ENCODE assay signal across 1 cellular context in the genomic region with DNA sequence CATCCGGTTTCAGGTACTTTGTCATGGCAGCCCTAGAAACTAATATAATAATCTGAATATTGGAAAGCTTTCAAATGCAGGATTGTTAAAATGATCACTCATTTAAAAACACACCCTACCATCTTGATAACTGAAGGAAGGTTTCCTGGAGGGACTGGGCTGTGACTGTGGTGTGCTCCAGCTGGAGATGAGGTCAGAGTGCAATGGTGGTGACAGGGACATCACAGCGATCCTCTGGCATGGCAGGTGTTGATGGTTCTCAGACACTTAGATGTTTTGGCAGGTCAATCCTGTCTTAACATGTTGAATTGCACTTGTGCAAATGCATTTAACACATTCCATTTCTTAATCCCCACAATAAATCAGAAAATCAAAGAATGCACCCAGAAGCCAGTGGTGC.
TF ChIP-seq lines count a peak whose summit lies in the region.

No MANE protein-coding gene starts in this region.

TF ChIP-seq in K562, 482 proteins besides CTCF, POLR2A, EP300 and RAD21 (continued from another document):
- TF ChIP-seq, protein P1, sequence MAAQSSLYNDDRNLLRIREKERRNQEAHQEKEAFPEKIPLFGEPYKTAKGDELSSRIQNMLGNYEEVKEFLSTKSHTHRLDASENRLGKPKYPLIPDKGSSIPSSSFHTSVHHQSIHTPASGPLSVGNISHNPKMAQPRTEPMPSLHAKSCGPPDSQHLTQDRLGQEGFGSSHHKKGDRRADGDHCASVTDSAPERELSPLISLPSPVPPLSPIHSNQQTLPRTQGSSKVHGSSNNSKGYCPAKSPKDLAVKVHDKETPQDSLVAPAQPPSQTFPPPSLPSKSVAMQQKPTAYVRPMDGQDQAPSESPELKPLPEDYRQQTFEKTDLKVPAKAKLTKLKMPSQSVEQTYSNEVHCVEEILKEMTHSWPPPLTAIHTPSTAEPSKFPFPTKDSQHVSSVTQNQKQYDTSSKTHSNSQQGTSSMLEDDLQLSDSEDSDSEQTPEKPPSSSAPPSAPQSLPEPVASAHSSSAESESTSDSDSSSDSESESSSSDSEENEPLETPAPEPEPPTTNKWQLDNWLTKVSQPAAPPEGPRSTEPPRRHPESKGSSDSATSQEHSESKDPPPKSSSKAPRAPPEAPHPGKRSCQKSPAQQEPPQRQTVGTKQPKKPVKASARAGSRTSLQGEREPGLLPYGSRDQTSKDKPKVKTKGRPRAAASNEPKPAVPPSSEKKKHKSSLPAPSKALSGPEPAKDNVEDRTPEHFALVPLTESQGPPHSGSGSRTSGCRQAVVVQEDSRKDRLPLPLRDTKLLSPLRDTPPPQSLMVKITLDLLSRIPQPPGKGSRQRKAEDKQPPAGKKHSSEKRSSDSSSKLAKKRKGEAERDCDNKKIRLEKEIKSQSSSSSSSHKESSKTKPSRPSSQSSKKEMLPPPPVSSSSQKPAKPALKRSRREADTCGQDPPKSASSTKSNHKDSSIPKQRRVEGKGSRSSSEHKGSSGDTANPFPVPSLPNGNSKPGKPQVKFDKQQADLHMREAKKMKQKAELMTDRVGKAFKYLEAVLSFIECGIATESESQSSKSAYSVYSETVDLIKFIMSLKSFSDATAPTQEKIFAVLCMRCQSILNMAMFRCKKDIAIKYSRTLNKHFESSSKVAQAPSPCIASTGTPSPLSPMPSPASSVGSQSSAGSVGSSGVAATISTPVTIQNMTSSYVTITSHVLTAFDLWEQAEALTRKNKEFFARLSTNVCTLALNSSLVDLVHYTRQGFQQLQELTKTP (IDR thresholded peaks at IDR 0.05; ENCODE audit: low read depth in 1 of 2, partially characterized antibody in 2 of 2) = no peak
- TF ChIP-seq ATF7 (IDR thresholded peaks at IDR 0.05) = 0 out of 2 replicates have a peak, but pooled peaks have one; percentile 13
- TF ChIP-seq SIN3B (IDR thresholded peaks at IDR 0.05; ENCODE audit: low read depth) = no peak
- no peak for TF ChIP-seq PRPF4 (IDR thresholded peaks at IDR 0.05; ENCODE audit: insufficient read depth, low read depth, low read length, poor library complexity, severe bottlenecking)
- TF ChIP-seq NR2C1 (IDR thresholded peaks at IDR 0.05) = 0 out of 2 replicates have a peak, but pooled peaks have one; percentile 33
- TF ChIP-seq NR2C1 (tag; IDR thresholded peaks at IDR 0.05) = peak; percentile 48; the same call in 1 of the 2 replicates
- TF ChIP-seq, protein P2, sequence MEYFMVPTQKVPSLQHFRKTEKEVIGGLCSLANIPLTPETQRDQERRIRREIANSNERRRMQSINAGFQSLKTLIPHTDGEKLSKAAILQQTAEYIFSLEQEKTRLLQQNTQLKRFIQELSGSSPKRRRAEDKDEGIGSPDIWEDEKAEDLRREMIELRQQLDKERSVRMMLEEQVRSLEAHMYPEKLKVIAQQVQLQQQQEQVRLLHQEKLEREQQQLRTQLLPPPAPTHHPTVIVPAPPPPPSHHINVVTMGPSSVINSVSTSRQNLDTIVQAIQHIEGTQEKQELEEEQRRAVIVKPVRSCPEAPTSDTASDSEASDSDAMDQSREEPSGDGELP (CRISPR knock-in tag; IDR thresholded peaks at IDR 0.05; ENCODE audit: borderline replicate concordance) = peak; percentile 64; the same call in 1 of the 2 replicates
- TF ChIP-seq NR2C2 (CRISPR knock-in tag; IDR thresholded peaks at IDR 0.05) = no peak
- peak; percentile 35; the same call in 1 of the 2 replicates for TF ChIP-seq NR2C2 (tag; IDR thresholded peaks at IDR 0.05)
- no peak for TF ChIP-seq ZNF696 (CRISPR knock-in tag; conservative IDR thresholded peaks at IDR 0.05)
- TF ChIP-seq, protein P3, sequence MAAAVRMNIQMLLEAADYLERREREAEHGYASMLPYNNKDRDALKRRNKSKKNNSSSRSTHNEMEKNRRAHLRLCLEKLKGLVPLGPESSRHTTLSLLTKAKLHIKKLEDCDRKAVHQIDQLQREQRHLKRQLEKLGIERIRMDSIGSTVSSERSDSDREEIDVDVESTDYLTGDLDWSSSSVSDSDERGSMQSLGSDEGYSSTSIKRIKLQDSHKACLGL (CRISPR knock-in tag; IDR thresholded peaks at IDR 0.05; ENCODE audit: borderline replicate concordance, poor library complexity, severe bottlenecking) = no peak
- TF ChIP-seq, protein P4, sequence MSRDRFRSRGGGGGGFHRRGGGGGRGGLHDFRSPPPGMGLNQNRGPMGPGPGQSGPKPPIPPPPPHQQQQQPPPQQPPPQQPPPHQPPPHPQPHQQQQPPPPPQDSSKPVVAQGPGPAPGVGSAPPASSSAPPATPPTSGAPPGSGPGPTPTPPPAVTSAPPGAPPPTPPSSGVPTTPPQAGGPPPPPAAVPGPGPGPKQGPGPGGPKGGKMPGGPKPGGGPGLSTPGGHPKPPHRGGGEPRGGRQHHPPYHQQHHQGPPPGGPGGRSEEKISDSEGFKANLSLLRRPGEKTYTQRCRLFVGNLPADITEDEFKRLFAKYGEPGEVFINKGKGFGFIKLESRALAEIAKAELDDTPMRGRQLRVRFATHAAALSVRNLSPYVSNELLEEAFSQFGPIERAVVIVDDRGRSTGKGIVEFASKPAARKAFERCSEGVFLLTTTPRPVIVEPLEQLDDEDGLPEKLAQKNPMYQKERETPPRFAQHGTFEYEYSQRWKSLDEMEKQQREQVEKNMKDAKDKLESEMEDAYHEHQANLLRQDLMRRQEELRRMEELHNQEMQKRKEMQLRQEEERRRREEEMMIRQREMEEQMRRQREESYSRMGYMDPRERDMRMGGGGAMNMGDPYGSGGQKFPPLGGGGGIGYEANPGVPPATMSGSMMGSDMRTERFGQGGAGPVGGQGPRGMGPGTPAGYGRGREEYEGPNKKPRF (IDR thresholded peaks at IDR 0.05; ENCODE audit: low read depth, low read length) = no peak
